Comparison of ENCODE assay signal across 27 cellular contexts in the genomic region with DNA sequence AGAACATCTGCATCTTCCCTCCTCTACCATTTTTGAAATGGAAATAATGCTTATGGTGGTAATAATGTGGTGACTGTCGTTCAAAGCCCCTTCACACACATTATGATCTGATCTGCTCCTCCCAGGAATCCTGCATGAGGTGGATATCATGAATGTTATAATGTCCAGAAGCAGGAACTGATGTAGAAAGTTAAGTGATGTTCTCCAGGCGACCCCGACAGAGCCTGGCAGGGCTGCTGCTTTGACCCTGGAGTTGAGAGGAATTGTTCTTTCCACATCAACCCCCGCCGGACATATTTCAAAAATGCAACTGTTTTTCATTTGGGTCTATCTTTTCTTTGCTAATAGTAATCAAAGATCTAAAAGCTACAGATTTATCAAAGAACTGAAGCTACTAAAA.
"Had no signal": no experiment of that assay in that cellular context is flagged by ENCODE, and none has a peak within 500 bp of the region (broad histone marks: within the 10 kb centered on the region; RNA-seq: fewer than 3 reads in every experiment).

No MANE protein-coding gene starts in this region.

- H3K36me3 ChIP-seq: esophagus muscularis mucosa, gastroesophageal sphincter, heart left ventricle, left lung, ovary, sigmoid colon, tibial artery, upper lobe of left lung, uterus had no signal

- H3K9me3 ChIP-seq: esophagus muscularis mucosa, gastroesophageal sphincter, heart left ventricle, left lung, ovary, psoas muscle, sigmoid colon, testis, tibial artery, upper lobe of left lung, uterus had no signal

- H3K4me1 ChIP-seq: gastroesophageal sphincter, left lung, testis had no signal

- ATAC-seq: foreskin keratinocyte; gastroesophageal sphincter; heart left ventricle; left cardiac atrium; left lung; naive thymus-derived CD8-positive, alpha-beta T cell; psoas muscle; right cardiac atrium; stimulated activated memory B cell treated with anti-CD40 and anti-IgM and Interleukin-4, amounts not matched to agents 10 μg/mL and 1 μg/mL and 100 μg/mL, for 72 hours; stimulated activated naive CD8-positive, alpha-beta T cell treated with anti-CD3 and anti-CD28 coated beads, Interleukin-15, Interleukin-2, amounts not matched to agents 100 U/mL and 50 U/mL, for 24 hours had no signal

- H3K27ac ChIP-seq: dorsolateral prefrontal cortex, esophagus muscularis mucosa, foreskin keratinocyte, gastroesophageal sphincter, heart left ventricle, hepatocyte, left lung, ovary, psoas muscle, sigmoid colon, testis, tibial artery, upper lobe of left lung, uterus had no signal

- H3K4me2 ChIP-seq: hepatocyte had no signal

- FAIRE-seq: endothelial cell of umbilical vein had no signal

- H3K79me2 ChIP-seq: hepatocyte had no signal

- H3K27me3 ChIP-seq: dorsolateral prefrontal cortex, esophagus muscularis mucosa, foreskin keratinocyte, gastroesophageal sphincter, heart left ventricle, hepatocyte, left lung, ovary, sigmoid colon, testis, tibial artery, upper lobe of left lung, uterus had no signal

- DNase-seq: dorsolateral prefrontal cortex; effector CD4-positive, alpha-beta T cell; foreskin keratinocyte; heart left ventricle; left cardiac atrium; left lung; naive thymus-derived CD8-positive, alpha-beta T cell; nephron progenitor cell; nucleus accumbens; ovary; posterior cingulate gyrus; psoas muscle; right cardiac atrium; sigmoid colon; stimulated activated CD4-positive, alpha-beta T cell treated with anti-CD3 and anti-CD28 coated beads, Interleukin-2, amount 100 ng/mL, for 24 hours; stimulated activated CD4-positive, alpha-beta T cell treated with anti-CD3 and anti-CD28 coated beads, Interleukin-4, amount 100 ng/mL, for 4 hours; stimulated activated naive CD8-positive, alpha-beta T cell treated with anti-CD3 and anti-CD28 coated beads, Interleukin-15, Interleukin-2, amounts not matched to agents 100 U/mL and 50 U/mL, for 24 hours; substantia nigra; testis; tibial artery; upper lobe of left lung; uterus had no signal

- H3K4me3 ChIP-seq: dorsolateral prefrontal cortex, esophagus muscularis mucosa, gastroesophageal sphincter, heart left ventricle, hepatocyte, left lung, ovary, psoas muscle, sigmoid colon, testis, tibial artery, upper lobe of left lung, uterus had no signal

- H2AFZ ChIP-seq: hepatocyte had no signal
